ENCODE assay signal across 8 cellular contexts in genomic region chr22:37518509-37519267, GRCh38. TPM values are rescaled to one million over a fixed set of nuclear protein-coding genes. Genes with fewer than 3 reads are reported as not detected.
A peak's percentile ranks its signal among the peaks of the same experiment; 100 is the strongest.
DNase-seq lines count a peak whose midpoint lies in the region; ATAC-seq and TF ChIP-seq lines count a peak whose summit lies in the region.

No MANE protein-coding gene starts in this region.

- CTCF ChIA-PET in WTC11 (lab: Charles Lee): interaction anchor here (1.4 to 5.3 kb wide), 4 partner anchors 9 to 74 kb away, joined by 4 to 32 read pairs (median 11); no protein-coding TSS in a partner anchor

- DNase-seq in WTC11 (ENCODE audit: low spot score) (peak; percentile 46), left cardiac atrium (no peak), sciatic nerve (ENCODE audit: low spot score) (no peak)

- no peak for TF ChIP-seq CTCF in WTC11 (IDR thresholded peaks at IDR 0.05)

- peaks cover 11% of the 10 kb centered on the region for H3K9me3 Mint-ChIP-seq in WTC11

- ATAC-seq in WTC11 (peak; percentile 32), left cardiac atrium (peak; percentile 13 to 37), sciatic nerve (peak; percentile 8), GM19328 (IDR thresholded peaks at IDR 0.05; ENCODE audit: unreplicated experiment) (no peak), HG03097 (IDR thresholded peaks at IDR 0.05; ENCODE audit: low FRiP score, unreplicated experiment) (no peak), GM19467 (IDR thresholded peaks at IDR 0.05; ENCODE audit: unreplicated experiment) (no peak), HG02571 (IDR thresholded peaks at IDR 0.05; ENCODE audit: unreplicated experiment) (no peak)

- intact Hi-C loops in left cardiac atrium (cut with DNase I) (no loop called here), sciatic nerve (cut with DNase I) (no loop called here)

- H3K4me1 Mint-ChIP-seq in WTC11: peaks cover 11% of the 10 kb centered on the region

- H3K4me3 Mint-ChIP-seq in WTC11: peak overlapping the region; percentile 79

- peak overlapping the region; percentile 40; the same call in 1 of the 2 replicates for H3K4me3 ChIP-seq in GM08714 (ENCODE audit: low read length)

- POLR2A ChIA-PET in WTC11 (lab: Charles Lee): no interaction called here

- H3K27me3 Mint-ChIP-seq in WTC11 (ENCODE audit: low read depth): peaks cover 34% of the 10 kb centered on the region

- H3K27ac Mint-ChIP-seq in WTC11: no peak overlapping the region

- peaks cover 8% of the 10 kb centered on the region for H3K36me3 Mint-ChIP-seq in WTC11

TF ChIP-seq in WTC11, 78 proteins besides CTCF, POLR2A, EP300 and RAD21 (continues in another document):
- TF ChIP-seq JAZF1 (CRISPR knock-in tag; IDR thresholded peaks at IDR 0.05): no peak
- TF ChIP-seq STAT6 (CRISPR knock-in tag; conservative IDR thresholded peaks at IDR 0.05; ENCODE audit: low read depth): no peak
- no peak for TF ChIP-seq USF2 (CRISPR knock-in tag; IDR thresholded peaks at IDR 0.05)
- TF ChIP-seq ELF4 (CRISPR knock-in tag; IDR thresholded peaks at IDR 0.05; ENCODE audit: low read depth): no peak
- no peak for TF ChIP-seq NFE2L1 (CRISPR knock-in tag; IDR thresholded peaks at IDR 0.05)
- no peak for TF ChIP-seq MXD4 (CRISPR knock-in tag; IDR thresholded peaks at IDR 0.05; ENCODE audit: borderline replicate concordance)
- TF ChIP-seq ZNF532 (CRISPR knock-in tag; IDR thresholded peaks at IDR 0.05; ENCODE audit: borderline replicate concordance): no peak
- no peak for TF ChIP-seq TP53 (CRISPR knock-in tag; IDR thresholded peaks at IDR 0.05)
- 0 out of 2 replicates have a peak, but pooled peaks have one; percentile 17 for TF ChIP-seq FOXP1 (CRISPR knock-in tag; IDR thresholded peaks at IDR 0.05; ENCODE audit: borderline replicate concordance)
- no peak for TF ChIP-seq ZNF416 (CRISPR knock-in tag; IDR thresholded peaks at IDR 0.05)
- no peak for TF ChIP-seq ATF2 (CRISPR knock-in tag; IDR thresholded peaks at IDR 0.05; ENCODE audit: borderline replicate concordance, low read depth)
- peak; percentile 59; the same call in 1 of the 2 replicates for TF ChIP-seq ZNF232 (CRISPR knock-in tag; IDR thresholded peaks at IDR 0.05)
- no peak for TF ChIP-seq ATF6 (CRISPR knock-in tag; IDR thresholded peaks at IDR 0.05)
- no peak for TF ChIP-seq ZNF512 (CRISPR knock-in tag; IDR thresholded peaks at IDR 0.05; ENCODE audit: borderline replicate concordance)

RNA-seq across cellular contexts. Expression of gene CARD10, which starts 0.5 kb away (rescaled TPM):
- total RNA-seq in WTC11 (2021) (14.6 to 17.5 TPM (median 16.0 TPM) in 3 replicates), left cardiac atrium (1 to 10 TPM; 7.7 to 9.2 TPM), sciatic nerve (31.6 TPM)

RNA-seq across cellular contexts. Expression of gene MFNG, which starts 32.5 kb away (rescaled TPM):
- 3.2 to 4.8 TPM (median 3.7 TPM) in 3 replicates for total RNA-seq in WTC11 (2021)
- 10 to 100 TPM; 14.1 to 17.4 TPM for total RNA-seq in left cardiac atrium
- 22.3 TPM for total RNA-seq in sciatic nerve

RNA-seq across cellular contexts. Expression of gene CDC42EP1, which starts 41.6 kb away (rescaled TPM):
- total RNA-seq in WTC11 (2021) (9.6 to 12.7 TPM (median 10.4 TPM) in 3 replicates), left cardiac atrium (10 to 100 TPM; 20.9 to 44.6 TPM), sciatic nerve (83.1 TPM)

Comparison
In these comparisons a context has a peak if more than half of its experiments do, and no peak if none do; other contexts are left out.
1. ATAC-seq: peak in WTC11 (single experiment), left cardiac atrium (2 of 2) and sciatic nerve (single experiment); none in GM19328 (single experiment), HG03097 (single experiment), GM19467 (single experiment) and HG02571 (single experiment).